In genomic region chr18:46097378-46097852, GRCh38 we compare ENCODE assay signal across 1 cellular context.
TF ChIP-seq lines count a peak whose summit lies in the region.

No MANE protein-coding gene starts in this region.

TF ChIP-seq in GM23338, 12 proteins besides CTCF, POLR2A, EP300 and RAD21 (continued from another document):
- TF ChIP-seq CREB1 (CRISPR knock-in tag; IDR thresholded peaks at IDR 0.05; ENCODE audit: low read depth) (no peak), EZH2phosphoT487 (IDR thresholded peaks at IDR 0.05; ENCODE audit: unreplicated experiment) (no peak), EZH2 (IDR thresholded peaks at IDR 0.05; ENCODE audit: low read depth, unreplicated experiment) (no peak), ZNF462 (CRISPR knock-in tag; IDR thresholded peaks at IDR 0.05) (no peak), ZNF114 (CRISPR knock-in tag; IDR thresholded peaks at IDR 0.05) (no peak), NANOG (IDR thresholded peaks at IDR 0.05; ENCODE audit: borderline replicate concordance) (no peak), STAT1 (IDR thresholded peaks at IDR 0.05; ENCODE audit: unreplicated experiment) (no peak), POLR2AphosphoS5 (IDR thresholded peaks at IDR 0.05; ENCODE audit: low read depth) (no peak), JUNB (IDR thresholded peaks at IDR 0.05; ENCODE audit: unreplicated experiment) (no peak)
